1 cellular context compared by ENCODE assay signal in the genomic region with DNA sequence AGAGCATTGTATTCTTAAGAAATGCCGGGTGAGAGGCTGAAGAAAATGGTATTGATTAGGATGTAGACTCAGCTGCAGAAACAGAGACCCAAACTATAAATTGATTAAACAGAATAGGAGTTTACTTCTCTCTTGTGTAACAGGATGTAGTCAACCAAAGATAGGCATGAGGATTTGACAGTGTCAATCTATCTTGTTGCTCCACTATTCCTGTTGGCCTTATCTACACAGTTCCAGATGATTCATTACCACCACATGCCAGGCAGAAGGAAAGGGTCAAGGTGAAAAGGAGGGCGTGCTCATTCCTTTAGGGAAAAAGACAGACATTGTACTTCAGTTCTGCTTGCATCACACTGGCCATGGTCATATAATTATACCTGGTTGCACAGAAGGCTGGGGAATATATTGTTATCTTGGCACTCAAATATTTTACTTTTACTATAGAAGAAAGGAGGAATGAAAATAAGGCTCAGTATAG.
TF ChIP-seq lines count a peak whose summit lies in the region.

No MANE protein-coding gene starts in this region.

TF ChIP-seq in K562, 482 proteins besides CTCF, POLR2A, EP300 and RAD21 (continued from another document and continues in another):
- TF ChIP-seq, protein P1, sequence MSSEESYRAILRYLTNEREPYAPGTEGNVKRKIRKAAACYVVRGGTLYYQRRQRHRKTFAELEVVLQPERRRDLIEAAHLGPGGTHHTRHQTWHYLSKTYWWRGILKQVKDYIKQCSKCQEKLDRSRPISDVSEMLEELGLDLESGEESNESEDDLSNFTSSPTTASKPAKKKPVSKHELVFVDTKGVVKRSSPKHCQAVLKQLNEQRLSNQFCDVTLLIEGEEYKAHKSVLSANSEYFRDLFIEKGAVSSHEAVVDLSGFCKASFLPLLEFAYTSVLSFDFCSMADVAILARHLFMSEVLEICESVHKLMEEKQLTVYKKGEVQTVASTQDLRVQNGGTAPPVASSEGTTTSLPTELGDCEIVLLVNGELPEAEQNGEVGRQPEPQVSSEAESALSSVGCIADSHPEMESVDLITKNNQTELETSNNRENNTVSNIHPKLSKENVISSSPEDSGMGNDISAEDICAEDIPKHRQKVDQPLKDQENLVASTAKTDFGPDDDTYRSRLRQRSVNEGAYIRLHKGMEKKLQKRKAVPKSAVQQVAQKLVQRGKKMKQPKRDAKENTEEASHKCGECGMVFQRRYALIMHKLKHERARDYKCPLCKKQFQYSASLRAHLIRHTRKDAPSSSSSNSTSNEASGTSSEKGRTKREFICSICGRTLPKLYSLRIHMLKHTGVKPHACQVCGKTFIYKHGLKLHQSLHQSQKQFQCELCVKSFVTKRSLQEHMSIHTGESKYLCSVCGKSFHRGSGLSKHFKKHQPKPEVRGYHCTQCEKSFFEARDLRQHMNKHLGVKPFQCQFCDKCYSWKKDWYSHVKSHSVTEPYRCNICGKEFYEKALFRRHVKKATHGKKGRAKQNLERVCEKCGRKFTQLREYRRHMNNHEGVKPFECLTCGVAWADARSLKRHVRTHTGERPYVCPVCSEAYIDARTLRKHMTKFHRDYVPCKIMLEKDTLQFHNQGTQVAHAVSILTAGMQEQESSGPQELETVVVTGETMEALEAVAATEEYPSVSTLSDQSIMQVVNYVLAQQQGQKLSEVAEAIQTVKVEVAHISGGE (CRISPR knock-in tag; IDR thresholded peaks at IDR 0.05), result peak in 1 of 3 experiments; percentile 75; a peak in 1 of 6 replicates
- TF ChIP-seq ETS2 (tag; IDR thresholded peaks at IDR 0.05; ENCODE audit: borderline replicate concordance, poor library complexity, severe bottlenecking), result no peak
- TF ChIP-seq EGR1 (conservative IDR thresholded peaks at IDR 0.05), result 0 out of 2 replicates have a peak, but pooled peaks have one; percentile 7
- TF ChIP-seq ZSCAN32 (CRISPR knock-in tag; IDR thresholded peaks at IDR 0.05), result no peak
- TF ChIP-seq, protein P2, sequence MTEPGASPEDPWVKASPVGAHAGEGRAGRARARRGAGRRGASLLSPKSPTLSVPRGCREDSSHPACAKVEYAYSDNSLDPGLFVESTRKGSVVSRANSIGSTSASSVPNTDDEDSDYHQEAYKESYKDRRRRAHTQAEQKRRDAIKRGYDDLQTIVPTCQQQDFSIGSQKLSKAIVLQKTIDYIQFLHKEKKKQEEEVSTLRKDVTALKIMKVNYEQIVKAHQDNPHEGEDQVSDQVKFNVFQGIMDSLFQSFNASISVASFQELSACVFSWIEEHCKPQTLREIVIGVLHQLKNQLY (CRISPR knock-in tag; conservative IDR thresholded peaks at IDR 0.05), result no peak
- peak; percentile 82 for TF ChIP-seq ZNF766 (CRISPR knock-in tag; conservative IDR thresholded peaks at IDR 0.05)
- TF ChIP-seq CCNT2 (IDR thresholded peaks at IDR 0.05; ENCODE audit: borderline replicate concordance, extremely low read depth, insufficient read length, low read depth, low read length), result peak; percentile 95
- no peak for TF ChIP-seq ZNF277 (CRISPR knock-in tag; IDR thresholded peaks at IDR 0.05; ENCODE audit: borderline replicate concordance)
- peak; percentile 98 for TF ChIP-seq TAL1 (IDR thresholded peaks at IDR 0.05)
- TF ChIP-seq CREM (IDR thresholded peaks at IDR 0.05; ENCODE audit: low read depth), result peak; percentile 87
- TF ChIP-seq RAD51 (IDR thresholded peaks at IDR 0.05; ENCODE audit: borderline replicate concordance, low read depth), result peak; percentile 57; the same call in 1 of the 2 replicates
- no peak for TF ChIP-seq ZFP1 (CRISPR knock-in tag; IDR thresholded peaks at IDR 0.05)
- no peak for TF ChIP-seq DIDO1 (tag; IDR thresholded peaks at IDR 0.05; ENCODE audit: low read depth)
- TF ChIP-seq GATAD2B (IDR thresholded peaks at IDR 0.05; ENCODE audit: borderline replicate concordance), result peak; percentile 98
- TF ChIP-seq THAP12 (CRISPR knock-in tag; IDR thresholded peaks at IDR 0.05), result no peak
- TF ChIP-seq, protein P3, sequence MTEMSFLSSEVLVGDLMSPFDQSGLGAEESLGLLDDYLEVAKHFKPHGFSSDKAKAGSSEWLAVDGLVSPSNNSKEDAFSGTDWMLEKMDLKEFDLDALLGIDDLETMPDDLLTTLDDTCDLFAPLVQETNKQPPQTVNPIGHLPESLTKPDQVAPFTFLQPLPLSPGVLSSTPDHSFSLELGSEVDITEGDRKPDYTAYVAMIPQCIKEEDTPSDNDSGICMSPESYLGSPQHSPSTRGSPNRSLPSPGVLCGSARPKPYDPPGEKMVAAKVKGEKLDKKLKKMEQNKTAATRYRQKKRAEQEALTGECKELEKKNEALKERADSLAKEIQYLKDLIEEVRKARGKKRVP (CRISPR knock-in tag; IDR thresholded peaks at IDR 0.05), result peak; percentile 72
- peak; percentile 85 for TF ChIP-seq HES1 (IDR thresholded peaks at IDR 0.05; ENCODE audit: low read depth)
- TF ChIP-seq HBP1 (CRISPR knock-in tag; IDR thresholded peaks at IDR 0.05), result peak; percentile 93
- no peak for TF ChIP-seq KDM2B (CRISPR knock-in tag; IDR thresholded peaks at IDR 0.05)
- TF ChIP-seq ZNF274 (IDR thresholded peaks at IDR 0.05; ENCODE audit: borderline replicate concordance, low read depth, low read length), result no peak
- no peak for TF ChIP-seq SLC30A9 (CRISPR knock-in tag; IDR thresholded peaks at IDR 0.05)
- TF ChIP-seq, protein P4, sequence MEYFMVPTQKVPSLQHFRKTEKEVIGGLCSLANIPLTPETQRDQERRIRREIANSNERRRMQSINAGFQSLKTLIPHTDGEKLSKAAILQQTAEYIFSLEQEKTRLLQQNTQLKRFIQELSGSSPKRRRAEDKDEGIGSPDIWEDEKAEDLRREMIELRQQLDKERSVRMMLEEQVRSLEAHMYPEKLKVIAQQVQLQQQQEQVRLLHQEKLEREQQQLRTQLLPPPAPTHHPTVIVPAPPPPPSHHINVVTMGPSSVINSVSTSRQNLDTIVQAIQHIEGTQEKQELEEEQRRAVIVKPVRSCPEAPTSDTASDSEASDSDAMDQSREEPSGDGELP (CRISPR knock-in tag; IDR thresholded peaks at IDR 0.05; ENCODE audit: borderline replicate concordance), result no peak; the same call in 1 of the 2 replicates
- TF ChIP-seq ADNP (tag; IDR thresholded peaks at IDR 0.05), result no peak
- TF ChIP-seq CTBP1 (IDR thresholded peaks at IDR 0.05; ENCODE audit: borderline replicate concordance), result peak; percentile 97
- TF ChIP-seq, protein P5, sequence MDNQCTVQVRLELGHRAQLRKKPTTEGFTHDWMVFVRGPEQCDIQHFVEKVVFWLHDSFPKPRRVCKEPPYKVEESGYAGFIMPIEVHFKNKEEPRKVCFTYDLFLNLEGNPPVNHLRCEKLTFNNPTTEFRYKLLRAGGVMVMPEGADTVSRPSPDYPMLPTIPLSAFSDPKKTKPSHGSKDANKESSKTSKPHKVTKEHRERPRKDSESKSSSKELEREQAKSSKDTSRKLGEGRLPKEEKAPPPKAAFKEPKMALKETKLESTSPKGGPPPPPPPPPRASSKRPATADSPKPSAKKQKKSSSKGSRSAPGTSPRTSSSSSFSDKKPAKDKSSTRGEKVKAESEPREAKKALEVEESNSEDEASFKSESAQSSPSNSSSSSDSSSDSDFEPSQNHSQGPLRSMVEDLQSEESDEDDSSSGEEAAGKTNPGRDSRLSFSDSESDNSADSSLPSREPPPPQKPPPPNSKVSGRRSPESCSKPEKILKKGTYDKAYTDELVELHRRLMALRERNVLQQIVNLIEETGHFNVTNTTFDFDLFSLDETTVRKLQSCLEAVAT (IDR thresholded peaks at IDR 0.05), result peak in 1 of 2 experiments; percentile 89; a peak in 2 of 4 replicates
- peak; percentile 99 for TF ChIP-seq CBFA2T3 (IDR thresholded peaks at IDR 0.05)
- TF ChIP-seq ZKSCAN1 (IDR thresholded peaks at IDR 0.05; ENCODE audit: low read depth, low read length), result 0 out of 2 replicates have a peak, but pooled peaks have one; percentile 35
- TF ChIP-seq, protein P6, sequence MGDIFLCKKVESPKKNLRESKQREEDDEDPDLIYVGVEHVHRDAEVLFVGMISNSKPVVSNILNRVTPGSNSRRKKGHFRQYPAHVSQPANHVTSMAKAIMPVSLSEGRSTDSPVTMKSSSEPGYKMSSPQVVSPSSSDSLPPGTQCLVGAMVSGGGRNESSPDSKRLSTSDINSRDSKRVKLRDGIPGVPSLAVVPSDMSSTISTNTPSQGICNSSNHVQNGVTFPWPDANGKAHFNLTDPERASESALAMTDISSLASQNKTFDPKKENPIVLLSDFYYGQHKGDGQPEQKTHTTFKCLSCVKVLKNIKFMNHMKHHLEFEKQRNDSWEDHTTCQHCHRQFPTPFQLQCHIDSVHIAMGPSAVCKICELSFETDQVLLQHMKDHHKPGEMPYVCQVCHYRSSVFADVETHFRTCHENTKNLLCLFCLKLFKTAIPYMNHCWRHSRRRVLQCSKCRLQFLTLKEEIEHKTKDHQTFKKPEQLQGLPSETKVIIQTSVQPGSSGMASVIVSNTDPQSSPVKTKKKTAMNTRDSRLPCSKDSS (IDR thresholded peaks at IDR 0.05; ENCODE audit: low read depth, partially characterized antibody), result no peak
- TF ChIP-seq CBX5 (IDR thresholded peaks at IDR 0.05; ENCODE audit: borderline replicate concordance, low read depth), result peak; percentile 54; the same call in 1 of the 2 replicates
- 0 out of 2 replicates have a peak, but pooled peaks have one; percentile 54 for TF ChIP-seq ZNF354B (CRISPR knock-in tag; IDR thresholded peaks at IDR 0.05)
- TF ChIP-seq NFYB (IDR thresholded peaks at IDR 0.05; ENCODE audit: extremely low read depth, insufficient read length), result no peak
- no peak for TF ChIP-seq ZNF316 (IDR thresholded peaks at IDR 0.05)
- TF ChIP-seq PTBP1 (IDR thresholded peaks at IDR 0.05; ENCODE audit: low read depth, low read length), result no peak
- TF ChIP-seq NONO (IDR thresholded peaks at IDR 0.05; ENCODE audit: low read depth in 2 of 2, low read length in 1 of 2), result peak in 1 of 2 experiments; percentile 94; a peak in 2 of 4 replicates
- TF ChIP-seq TCF7L2 (IDR thresholded peaks at IDR 0.05; ENCODE audit: low read depth, low read length), result no peak
- no peak for TF ChIP-seq NR3C1 (CRISPR knock-in tag; IDR thresholded peaks at IDR 0.05)
- TF ChIP-seq CHD1 (IDR thresholded peaks at IDR 0.05; ENCODE audit: low read length), result no peak
- TF ChIP-seq ZNF551 (CRISPR knock-in tag; IDR thresholded peaks at IDR 0.05), result no peak
- peak; percentile 97 for TF ChIP-seq SOX6 (IDR thresholded peaks at IDR 0.05)
- no peak for TF ChIP-seq WHSC1 (IDR thresholded peaks at IDR 0.05; ENCODE audit: low read length)
- TF ChIP-seq NFE2L1 (tag; IDR thresholded peaks at IDR 0.05; ENCODE audit: borderline replicate concordance, low read depth), result no peak
- TF ChIP-seq IFI16 (CRISPR knock-in tag; IDR thresholded peaks at IDR 0.05), result no peak
- 0 out of 2 replicates have a peak, but pooled peaks have one; percentile 65 for TF ChIP-seq ZZZ3 (IDR thresholded peaks at IDR 0.05)
- TF ChIP-seq, protein P7, sequence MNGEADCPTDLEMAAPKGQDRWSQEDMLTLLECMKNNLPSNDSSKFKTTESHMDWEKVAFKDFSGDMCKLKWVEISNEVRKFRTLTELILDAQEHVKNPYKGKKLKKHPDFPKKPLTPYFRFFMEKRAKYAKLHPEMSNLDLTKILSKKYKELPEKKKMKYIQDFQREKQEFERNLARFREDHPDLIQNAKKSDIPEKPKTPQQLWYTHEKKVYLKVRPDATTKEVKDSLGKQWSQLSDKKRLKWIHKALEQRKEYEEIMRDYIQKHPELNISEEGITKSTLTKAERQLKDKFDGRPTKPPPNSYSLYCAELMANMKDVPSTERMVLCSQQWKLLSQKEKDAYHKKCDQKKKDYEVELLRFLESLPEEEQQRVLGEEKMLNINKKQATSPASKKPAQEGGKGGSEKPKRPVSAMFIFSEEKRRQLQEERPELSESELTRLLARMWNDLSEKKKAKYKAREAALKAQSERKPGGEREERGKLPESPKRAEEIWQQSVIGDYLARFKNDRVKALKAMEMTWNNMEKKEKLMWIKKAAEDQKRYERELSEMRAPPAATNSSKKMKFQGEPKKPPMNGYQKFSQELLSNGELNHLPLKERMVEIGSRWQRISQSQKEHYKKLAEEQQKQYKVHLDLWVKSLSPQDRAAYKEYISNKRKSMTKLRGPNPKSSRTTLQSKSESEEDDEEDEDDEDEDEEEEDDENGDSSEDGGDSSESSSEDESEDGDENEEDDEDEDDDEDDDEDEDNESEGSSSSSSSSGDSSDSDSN (IDR thresholded peaks at IDR 0.05; ENCODE audit: borderline replicate concordance in 1 of 2, low read depth in 2 of 2, low read length in 2 of 2), result no peak
- TF ChIP-seq XRCC3 (IDR thresholded peaks at IDR 0.05), result no peak; the same call in 1 of the 2 replicates
- TF ChIP-seq TAF1 (IDR thresholded peaks at IDR 0.05; ENCODE audit: control insufficient read depth, extremely low read depth, insufficient read depth, low read length, severe bottlenecking), result peak; percentile 47
